Comparison of ENCODE assay signal across 1 cellular context in genomic region chr15:101088311-101088710, GRCh38.
TF ChIP-seq lines count a peak whose summit lies in the region.

No MANE protein-coding gene starts in this region.

TF ChIP-seq in HCT116, 20 proteins besides CTCF, POLR2A, EP300 and RAD21 (continued from another document):
- TF ChIP-seq REST (IDR thresholded peaks at IDR 0.05; ENCODE audit: low read depth) (no peak), SP1 (IDR thresholded peaks at IDR 0.05; ENCODE audit: low read depth) (no peak)
